In the genomic region with DNA sequence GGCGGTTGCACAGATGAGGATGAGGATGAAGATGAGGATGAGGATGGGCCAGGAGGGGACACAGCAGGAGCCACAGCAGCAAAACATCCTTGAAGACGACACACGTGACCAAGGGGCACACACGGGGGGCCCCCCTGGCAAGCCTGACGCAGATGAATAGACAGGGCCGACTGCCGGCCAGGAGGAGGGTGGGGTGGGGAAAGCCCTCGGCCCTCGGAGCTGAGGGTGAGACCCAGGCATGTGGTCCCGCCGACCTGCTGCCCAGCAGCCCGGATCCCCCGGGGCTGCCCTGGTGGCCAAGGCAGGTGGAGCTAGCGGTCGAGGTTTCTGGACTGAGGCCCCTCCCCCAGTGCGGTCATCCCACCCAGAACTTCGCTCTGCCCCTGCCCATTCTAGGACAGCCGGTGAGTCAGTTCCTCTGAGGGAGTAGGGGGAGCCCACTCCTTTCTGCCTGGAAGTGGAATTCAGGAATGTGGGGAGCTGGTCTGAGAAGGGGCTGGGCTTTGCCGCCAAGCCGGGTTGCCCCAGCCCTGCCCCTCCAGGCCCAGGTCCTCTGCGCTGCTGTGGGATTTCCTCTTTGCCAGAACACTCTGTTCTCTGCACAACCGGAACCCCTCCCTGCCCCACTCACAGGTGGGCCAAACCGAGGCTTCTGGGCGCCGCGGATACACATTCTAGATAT, we compare ENCODE assay signal across 8 cellular contexts. TPM values are rescaled to one million over a fixed set of nuclear protein-coding genes. Genes with fewer than 3 reads are reported as not detected.
A peak's percentile ranks its signal among the peaks of the same experiment; 100 is the strongest.
DNase-seq lines count a peak whose midpoint lies in the region; ATAC-seq and TF ChIP-seq lines count a peak whose summit lies in the region.

No MANE protein-coding gene starts in this region.

- 32 to 39% methylated on average over 12 to 20 of the region's 26 CpGs for WGBS in mesodermal cell (ENCODE audit: insufficient coverage in 2 of 2), 2 experiments
- 24% methylated on average over 26 of the region's 26 CpGs for WGBS in urinary bladder

- peak overlapping the region; percentile 2 for H3K4me3 Mint-ChIP-seq in central memory CD8-positive, alpha-beta T cell

- peaks cover 2% of the 10 kb centered on the region for H3K36me3 Mint-ChIP-seq in central memory CD8-positive, alpha-beta T cell (ENCODE audit: insufficient read depth)

- H3K27ac ChIP-seq in RWPE2 (ENCODE audit: poor library complexity, severe bottlenecking) (peak overlapping the region; percentile 89), mesodermal cell (ENCODE audit: low read depth, low read length, severe bottlenecking) (peak overlapping the region; percentile 36), urinary bladder (ENCODE audit: low read depth) (peak overlapping the region; percentile 92)

- no peaks in the 10 kb centered on the region for H3K27me3 Mint-ChIP-seq in central memory CD8-positive, alpha-beta T cell

- no peaks in the 10 kb centered on the region for H3K9me3 ChIP-seq in RWPE2 (ENCODE audit: severe bottlenecking)
- H3K9me3 ChIP-seq in mesodermal cell (ENCODE audit: control insufficient read depth, low read length) = no peaks in the 10 kb centered on the region

- DNase-seq in AG09309 (ENCODE audit: low read depth) (no peak), RWPE2 (ENCODE audit: low spot score) (peak; percentile 92), SK-N-DZ (ENCODE audit: low spot score) (no peak)
- peak in 1 of 2 donors; percentile 25 for DNase-seq in central memory CD8-positive, alpha-beta T cell (ENCODE audit: low spot score in 2 of 2)

- peak; percentile 53 for ATAC-seq in GM21576 (IDR thresholded peaks at IDR 0.05; ENCODE audit: unreplicated experiment)
- peak; percentile 60 for ATAC-seq in RWPE2 (ENCODE audit: low read depth)
- peak; percentile 73 for ATAC-seq in central memory CD8-positive, alpha-beta T cell (replicated peaks; ENCODE audit: extremely low read depth, poor library complexity, severe bottlenecking)
- ATAC-seq in HG02973 (IDR thresholded peaks at IDR 0.05; ENCODE audit: unreplicated experiment) = no peak

- TF ChIP-seq CTCF in AG09309 (IDR thresholded peaks at IDR 0.05; ENCODE audit: control insufficient read depth, insufficient read depth, low read depth, low read length, missing control alignments) (peak; percentile 17), RWPE2 (IDR thresholded peaks at IDR 0.05; ENCODE audit: poor library complexity, severe bottlenecking) (no peak)

- no peak overlapping the region; the same call in 1 of the 2 replicates for H3K4me3 ChIP-seq in AG09309 (ENCODE audit: control insufficient read depth, low read depth, low read length)
- H3K4me3 ChIP-seq in RWPE2 (ENCODE audit: severe bottlenecking) = peak overlapping the region; percentile 2
- H3K4me3 ChIP-seq in mesodermal cell (ENCODE audit: extremely low read depth, insufficient read depth, low read length, poor library complexity, severe bottlenecking) = no peak overlapping the region
- H3K4me3 ChIP-seq in urinary bladder (ENCODE audit: low read depth, low read length) = peak overlapping the region; percentile 11

- peaks cover 28% of the 10 kb centered on the region for H3K4me1 Mint-ChIP-seq in central memory CD8-positive, alpha-beta T cell

- H3K9me3 Mint-ChIP-seq in central memory CD8-positive, alpha-beta T cell = no peaks in the 10 kb centered on the region

- H3K4me1 ChIP-seq in RWPE2 (ENCODE audit: insufficient read depth, poor library complexity, severe bottlenecking) (peaks cover 61% of the 10 kb centered on the region), mesodermal cell (ENCODE audit: control insufficient read depth, insufficient read depth, low read length, poor library complexity, severe bottlenecking) (peaks cover 53% of the 10 kb centered on the region), urinary bladder (ENCODE audit: insufficient read depth) (peaks cover 2% of the 10 kb centered on the region)

- peak overlapping the region; percentile 49 for H3K27ac Mint-ChIP-seq in central memory CD8-positive, alpha-beta T cell (ENCODE audit: low read depth)

- H3K36me3 ChIP-seq in RWPE2 (ENCODE audit: low read depth) = peaks cover 5% of the 10 kb centered on the region; the same call in 1 of the 2 replicates
- H3K36me3 ChIP-seq in mesodermal cell (ENCODE audit: control insufficient read depth, insufficient read depth, low read length) = no peaks in the 10 kb centered on the region
- H3K36me3 ChIP-seq in urinary bladder (ENCODE audit: insufficient read depth) = no peaks in the 10 kb centered on the region

- H3K27me3 ChIP-seq in RWPE2 (ENCODE audit: insufficient read depth, poor library complexity, severe bottlenecking) = no peaks in the 10 kb centered on the region

RNA-seq across cellular contexts. Expression of a gene that starts 9.9 kb away (rescaled TPM):
- polyA plus RNA-seq in mesodermal cell (2013, experiment 1 of 2) = 18.2 TPM
- polyA plus RNA-seq in mesodermal cell (2013, experiment 2 of 2) = 19.4 TPM
- total RNA-seq in urinary bladder = 14.4 TPM
- polyA plus RNA-seq in urinary bladder = 68.7 TPM
- polyA plus RNA-seq in SK-N-DZ (2014; cell fraction: cytosol; rRNA removed) = 0.93 and 4.2 TPM in 2 replicates
- polyA plus RNA-seq in SK-N-DZ (2014; cell fraction: nucleus; rRNA removed) = 1.4 and 2.7 TPM in 2 replicates

RNA-seq across cellular contexts. Expression of a gene that starts 12.3 kb away (rescaled TPM):
- 5.8 TPM for polyA plus RNA-seq in mesodermal cell (2013, experiment 1 of 2)
- polyA plus RNA-seq in mesodermal cell (2013, experiment 2 of 2) = 9.9 TPM
- 7.1 TPM for total RNA-seq in urinary bladder
- 10.6 TPM for polyA plus RNA-seq in urinary bladder
- 20.7 and 26.4 TPM in 2 replicates for polyA plus RNA-seq in SK-N-DZ (2014; cell fraction: cytosol; rRNA removed)
- 20.8 and 32.3 TPM in 2 replicates for polyA plus RNA-seq in SK-N-DZ (2014; cell fraction: nucleus; rRNA removed)

RNA-seq across cellular contexts. Expression of a gene that starts 26.3 kb away (rescaled TPM):
- 9.0 TPM for polyA plus RNA-seq in mesodermal cell (2013, experiment 1 of 2)
- 8.2 TPM for polyA plus RNA-seq in mesodermal cell (2013, experiment 2 of 2)
- 4.2 TPM for total RNA-seq in urinary bladder
- 17.2 TPM for polyA plus RNA-seq in urinary bladder
- polyA plus RNA-seq in SK-N-DZ (2014; cell fraction: cytosol; rRNA removed) = 0.08 and 1.0 TPM in 2 replicates
- 0.56 and 0.89 TPM in 2 replicates for polyA plus RNA-seq in SK-N-DZ (2014; cell fraction: nucleus; rRNA removed)

RNA-seq across cellular contexts. Expression of a gene that starts 58.1 kb away (rescaled TPM):
- 0.52 TPM for polyA plus RNA-seq in mesodermal cell (2013, experiment 1 of 2)
- 0.25 TPM for polyA plus RNA-seq in mesodermal cell (2013, experiment 2 of 2)
- 10.3 TPM for total RNA-seq in urinary bladder
- polyA plus RNA-seq in urinary bladder = 7.6 TPM
- not detected in 2 replicates for polyA plus RNA-seq in SK-N-DZ (2014; cell fraction: cytosol; rRNA removed)
- not detected in 2 replicates for polyA plus RNA-seq in SK-N-DZ (2014; cell fraction: nucleus; rRNA removed)

Comparison
In these comparisons a context has a peak if more than half of its experiments do, and no peak if none do; other contexts are left out.
1. H3K4me3 ChIP-seq: peak in RWPE2 (single experiment) and urinary bladder (single experiment); none in AG09309 (single experiment) and mesodermal cell (single experiment).
2. H3K27ac ChIP-seq: peak in every context shown above with its lines; median percentile 92 in urinary bladder; 89 in RWPE2; 36 in mesodermal cell.